ENCODE assay signal across 21 cellular contexts in the genomic region with DNA sequence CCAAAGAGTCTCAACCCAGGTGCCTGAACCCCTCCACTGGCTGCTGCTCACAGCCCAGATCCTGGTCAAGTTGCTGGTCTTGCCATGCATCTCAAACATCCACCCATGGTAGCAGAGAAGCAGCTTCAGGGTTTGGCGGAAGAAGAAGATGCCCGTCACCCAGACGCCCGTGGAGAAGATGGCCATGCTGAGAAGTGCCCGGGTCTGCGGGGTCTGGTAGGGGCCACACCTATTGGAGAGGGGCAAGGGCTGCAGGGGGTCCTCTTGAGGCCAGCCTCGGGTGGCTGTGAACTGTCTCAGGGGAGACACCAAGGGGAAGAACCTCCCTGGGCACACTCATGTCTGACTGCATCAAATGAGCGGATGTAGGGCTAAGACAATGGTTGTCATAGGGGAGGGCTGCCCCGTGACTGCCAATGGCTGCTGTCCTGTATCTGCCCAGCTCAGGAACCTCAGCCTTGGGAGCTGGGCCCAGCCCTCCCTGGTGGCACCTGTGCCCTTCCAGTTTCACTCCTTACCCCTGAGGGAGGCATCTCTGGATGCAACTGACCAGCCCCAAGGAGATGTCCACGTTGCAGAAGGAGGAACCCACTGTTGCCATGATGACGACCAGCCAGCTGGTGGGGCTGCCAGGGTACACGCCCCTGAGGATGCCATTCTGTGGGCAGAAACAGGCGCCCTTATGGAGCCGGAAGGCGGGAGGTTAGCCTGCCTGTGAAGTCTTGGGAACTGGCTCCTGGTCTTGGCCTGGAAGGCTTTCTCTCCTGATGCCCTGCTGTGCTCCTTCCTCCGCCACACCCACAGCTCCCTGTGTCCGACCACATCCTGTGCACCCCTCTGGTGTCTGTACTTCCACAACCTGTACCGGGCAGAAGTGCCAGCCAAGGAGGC. TPM values are rescaled to one million over a fixed set of nuclear protein-coding genes. Genes with fewer than 3 reads are reported as not detected.
DNase-seq lines count a peak whose midpoint lies in the region; ATAC-seq and TF ChIP-seq lines count a peak whose summit lies in the region.
"Had no signal": no experiment of that assay in that cellular context is flagged by ENCODE, and none has a peak within 500 bp of the region (broad histone marks: within the 10 kb centered on the region; RNA-seq: fewer than 3 reads in every experiment).

No MANE protein-coding gene starts in this region.

- CTCF ChIA-PET in CD4-positive, alpha-beta T cell (lab: Charles Lee): interaction anchor here (0.9 to 1.9 kb wide), 3 partner anchors 15 to 51 kb away, joined by 3 to 7 read pairs (median 5); a partner anchor contains a TSS
- CTCF ChIA-PET in activated CD8-positive, alpha-beta T cell treated with anti-CD3 and anti-CD28 coated beads for 36 hours (lab: Charles Lee): interaction anchor here (1.3 to 3.6 kb wide), 2 partner anchors 14 to 51 kb away, joined by 3 to 18 read pairs; a partner anchor contains a TSS
- CTCF ChIA-PET in HEK293T (lab: Yijun Ruan, JAX): interaction anchor here (1.3 kb wide), 1 partner anchor 44 kb away, joined by 8 read pairs; no protein-coding TSS in a partner anchor

- TF ChIP-seq CTCF in CD4-positive, alpha-beta T cell (IDR thresholded peaks at IDR 0.05): no peak
- TF ChIP-seq CTCF in activated CD8-positive, alpha-beta T cell treated with anti-CD3 and anti-CD28 coated beads for 36 hours (IDR thresholded peaks at IDR 0.05): no peak
- no peak for TF ChIP-seq CTCF in neural crest cell (conservative IDR thresholded peaks at IDR 0.05)

- H3K36me3 Mint-ChIP-seq in CD4-positive, alpha-beta T cell (ENCODE audit: low read depth): peaks cover 37% of the 10 kb centered on the region
- H3K36me3 Mint-ChIP-seq in activated CD8-positive, alpha-beta T cell treated with anti-CD3 and anti-CD28 coated beads for 36 hours (ENCODE audit: low read depth): peaks cover 27% of the 10 kb centered on the region
- no peaks in the 10 kb centered on the region for H3K36me3 Mint-ChIP-seq in neural crest cell (ENCODE audit: low read depth)
- H3K36me3 Mint-ChIP-seq: activated naive CD4-positive, alpha-beta T cell treated with anti-CD3 and anti-CD28 coated beads, Interleukin-2, amount 50 U/mL, for 24 hours; naive B cell had no signal

- peaks cover 20% of the 10 kb centered on the region for H3K4me1 Mint-ChIP-seq in CD4-positive, alpha-beta T cell (ENCODE audit: low read depth)
- H3K4me1 Mint-ChIP-seq in activated CD8-positive, alpha-beta T cell treated with anti-CD3 and anti-CD28 coated beads for 36 hours (ENCODE audit: low read depth): peaks cover 17% of the 10 kb centered on the region
- H3K4me1 Mint-ChIP-seq in neural crest cell: no peaks in the 10 kb centered on the region

- no peak for DNase-seq in CD4-positive, alpha-beta T cell
- peak; percentile 41 for DNase-seq in G401 (ENCODE audit: low spot score)
- no peak for DNase-seq in activated CD8-positive, alpha-beta T cell treated with anti-CD3 and anti-CD28 coated beads for 36 hours
- DNase-seq in neural crest cell (ENCODE audit: low read depth, low spot score): no peak
- DNase-seq in HEK293T (ENCODE audit: extremely low spot score): no peak
- DNase-seq: activated CD4-positive, alpha-beta T cell treated with anti-CD3 and anti-CD28 coated beads for 48 hours; activated T-cell treated with anti-CD3 and anti-CD28 coated beads, Interleukin-2, amount 50 U/mL, for 24 hours; GF-D8; naive B cell; stimulated activated CD4-positive, alpha-beta T cell treated with anti-CD3 and anti-CD28 coated beads, Interleukin-4, amount 100 ng/mL, for 4 hours; T-helper 9 cell had no signal

- no peaks in the 10 kb centered on the region for H3K27me3 Mint-ChIP-seq in CD4-positive, alpha-beta T cell
- H3K27me3 Mint-ChIP-seq in activated CD8-positive, alpha-beta T cell treated with anti-CD3 and anti-CD28 coated beads for 36 hours: no peaks in the 10 kb centered on the region
- H3K27me3 Mint-ChIP-seq in neural crest cell (ENCODE audit: low read depth): no peaks in the 10 kb centered on the region
- H3K27me3 Mint-ChIP-seq: activated naive CD4-positive, alpha-beta T cell treated with anti-CD3 and anti-CD28 coated beads, Interleukin-2, amount 50 U/mL, for 24 hours; activated T-cell treated with anti-CD3 and anti-CD28 coated beads, Interleukin-2, amount 50 U/mL, for 24 hours; progenitor cell of endocrine pancreas had no signal

- no peaks in the 10 kb centered on the region for H3K9me3 ChIP-seq in CD4-positive, alpha-beta T cell (ENCODE audit: control insufficient read depth, low read length)
- H3K9me3 ChIP-seq: SJCRH30, thoracic aorta had no signal

- no peaks in the 10 kb centered on the region for H3K9me3 Mint-ChIP-seq in CD4-positive, alpha-beta T cell
- H3K9me3 Mint-ChIP-seq in activated CD8-positive, alpha-beta T cell treated with anti-CD3 and anti-CD28 coated beads for 36 hours: no peaks in the 10 kb centered on the region
- no peaks in the 10 kb centered on the region for H3K9me3 Mint-ChIP-seq in neural crest cell
- H3K9me3 Mint-ChIP-seq: activated naive CD4-positive, alpha-beta T cell treated with anti-CD3 and anti-CD28 coated beads, Interleukin-2, amount 50 U/mL, for 24 hours; activated T-cell treated with anti-CD3 and anti-CD28 coated beads, Interleukin-2, amount 50 U/mL, for 24 hours; naive B cell had no signal

- H3K27me3 ChIP-seq in CD4-positive, alpha-beta T cell (ENCODE audit: control insufficient read depth, insufficient read depth, low read length): no peaks in the 10 kb centered on the region
- H3K27me3 ChIP-seq: SJCRH30 had no signal

- peak overlapping the region; percentile 48 for H3K4me3 Mint-ChIP-seq in CD4-positive, alpha-beta T cell
- H3K4me3 Mint-ChIP-seq in activated CD8-positive, alpha-beta T cell treated with anti-CD3 and anti-CD28 coated beads for 36 hours: no peak overlapping the region
- peak overlapping the region; percentile 12 for H3K4me3 Mint-ChIP-seq in neural crest cell
- H3K4me3 Mint-ChIP-seq: activated naive CD4-positive, alpha-beta T cell treated with anti-CD3 and anti-CD28 coated beads, Interleukin-2, amount 50 U/mL, for 24 hours; activated T-cell treated with anti-CD3 and anti-CD28 coated beads, Interleukin-2, amount 50 U/mL, for 24 hours had no signal

- H3K27ac ChIP-seq in CD4-positive, alpha-beta T cell (ENCODE audit: low read depth, low read length): no peak overlapping the region
- H3K27ac ChIP-seq: SJCRH30, thoracic aorta had no signal

- ATAC-seq in CD4-positive, alpha-beta T cell (ENCODE audit: poor library complexity): no peak
- peak; percentile 35 for ATAC-seq in activated CD8-positive, alpha-beta T cell treated with anti-CD3 and anti-CD28 coated beads for 36 hours
- ATAC-seq in GM21381 (IDR thresholded peaks at IDR 0.05; ENCODE audit: unreplicated experiment) (no peak), GM18519 (IDR thresholded peaks at IDR 0.05; ENCODE audit: low FRiP score, unreplicated experiment) (no peak), GM21367 (IDR thresholded peaks at IDR 0.05; ENCODE audit: unreplicated experiment) (no peak)
- ATAC-seq: esophagus mucosa had no signal

- POLR2A ChIA-PET in CD4-positive, alpha-beta T cell (lab: Charles Lee): interaction anchor here (1.0 to 2.4 kb wide), 5 partner anchors 14 to 51 kb away, joined by 3 to 11 read pairs (median 6); a partner anchor contains a TSS
- POLR2A ChIA-PET in activated CD8-positive, alpha-beta T cell treated with anti-CD3 and anti-CD28 coated beads for 36 hours (lab: Charles Lee): interaction anchor here (0.7 to 1.9 kb wide), 5 partner anchors 14 to 51 kb away, joined by 3 to 7 read pairs (median 5); a partner anchor contains a TSS
- POLR2A ChIA-PET in HEK293T (lab: Yijun Ruan, JAX): interaction anchor here (1.0 to 1.7 kb wide), 5 partner anchors 8 to 69 kb away, joined by 3 to 4 read pairs (median 3); a partner anchor contains a TSS

- in situ Hi-C loops in G401 (cut with HindIII; ENCODE audit: low sequenced_read_pairs): loop anchor here (10.0 kb wide), 1 partner anchor 82 kb away; no protein-coding TSS in a partner anchor

- intact Hi-C loops in CD4-positive, alpha-beta T cell (cut with DNase I, micrococcal nuclease): no loop called here
- intact Hi-C loops in activated CD8-positive, alpha-beta T cell treated with anti-CD3 and anti-CD28 coated beads for 36 hours (cut with micrococcal nuclease): no loop called here

- no peak overlapping the region for H3K27ac Mint-ChIP-seq in CD4-positive, alpha-beta T cell
- H3K27ac Mint-ChIP-seq in activated CD8-positive, alpha-beta T cell treated with anti-CD3 and anti-CD28 coated beads for 36 hours: no peak overlapping the region
- no peak overlapping the region for H3K27ac Mint-ChIP-seq in neural crest cell (ENCODE audit: unreplicated experiment)
- H3K27ac Mint-ChIP-seq: activated naive CD4-positive, alpha-beta T cell treated with anti-CD3 and anti-CD28 coated beads, Interleukin-2, amount 50 U/mL, for 24 hours; activated T-cell treated with anti-CD3 and anti-CD28 coated beads, Interleukin-2, amount 50 U/mL, for 24 hours; naive B cell had no signal

TF ChIP-seq in HEK293T, 16 proteins besides CTCF, POLR2A, EP300 and RAD21 (continues in another document):
- TF ChIP-seq TARDBP (IDR thresholded peaks at IDR 0.05): no peak
- TF ChIP-seq FOXK2 (IDR thresholded peaks at IDR 0.05): no peak
- TF ChIP-seq FOXA1 (IDR thresholded peaks at IDR 0.05): no peak
- no peak for TF ChIP-seq SP1 (IDR thresholded peaks at IDR 0.05)
- TF ChIP-seq ARNT (IDR thresholded peaks at IDR 0.05): no peak
- TF ChIP-seq HDGF (IDR thresholded peaks at IDR 0.05; ENCODE audit: borderline replicate concordance): no peak
- no peak for TF ChIP-seq FOXM1 (IDR thresholded peaks at IDR 0.05; ENCODE audit: borderline replicate concordance)
- TF ChIP-seq ELF4 (IDR thresholded peaks at IDR 0.05): no peak

RNA-seq across cellular contexts. Expression of a gene that starts 1.2 kb away (rescaled TPM):
- total RNA-seq in CD4-positive, alpha-beta T cell: 10 to 100 TPM; 59.1 to 68.3 TPM
- 3.4 and 5.8 TPM in 2 replicates for total RNA-seq in G401 (2014; rRNA removed; shearing (Covaris generic))
- total RNA-seq in activated CD8-positive, alpha-beta T cell treated with anti-CD3 and anti-CD28 coated beads for 36 hours: 10 to 100 TPM; 42.9 to 43.7 TPM
- 81.2 and 84.1 TPM in 2 replicates for total RNA-seq in neural crest cell

RNA-seq across cellular contexts. Expression of a gene that starts 5.6 kb away (rescaled TPM):
- total RNA-seq in CD4-positive, alpha-beta T cell: 100 to 1,000 TPM; 152 to 156 TPM
- total RNA-seq in G401 (2014; rRNA removed; shearing (Covaris generic)): 34.8 and 58.6 TPM in 2 replicates
- total RNA-seq in activated CD8-positive, alpha-beta T cell treated with anti-CD3 and anti-CD28 coated beads for 36 hours: 10 to 100 TPM; 55.6 to 60.3 TPM
- total RNA-seq in neural crest cell: 88.1 and 91.3 TPM in 2 replicates

RNA-seq across cellular contexts. Expression of a gene that starts 14.3 kb away (rescaled TPM):
- not detected for total RNA-seq in CD4-positive, alpha-beta T cell
- not detected in 2 replicates for total RNA-seq in G401 (2014; rRNA removed; shearing (Covaris generic))
- not detected for total RNA-seq in activated CD8-positive, alpha-beta T cell treated with anti-CD3 and anti-CD28 coated beads for 36 hours
- not detected in 2 replicates for total RNA-seq in neural crest cell
- total RNA-seq: esophagus mucosa, LHCN-M2, mammary epithelial cell, progenitor cell of endocrine pancreas, SJCRH30, thoracic aorta had no signal

RNA-seq across cellular contexts. Expression of a gene that starts 23.5 kb away (rescaled TPM):
- under 1 TPM; 0.31 to 0.52 TPM for total RNA-seq in CD4-positive, alpha-beta T cell
- 28.3 and 39.8 TPM in 2 replicates for total RNA-seq in G401 (2014; rRNA removed; shearing (Covaris generic))
- total RNA-seq in activated CD8-positive, alpha-beta T cell treated with anti-CD3 and anti-CD28 coated beads for 36 hours: under 1 TPM; 0.11 TPM
- 30.4 and 31.8 TPM in 2 replicates for total RNA-seq in neural crest cell

RNA-seq across cellular contexts. Expression of a gene that starts 31.4 kb away (rescaled TPM):
- total RNA-seq in CD4-positive, alpha-beta T cell: 1 to 10 TPM; 2.3 TPM
- not detected in 2 replicates for total RNA-seq in G401 (2014; rRNA removed; shearing (Covaris generic))
- 1 to 10 TPM; 5.8 to 6.8 TPM for total RNA-seq in activated CD8-positive, alpha-beta T cell treated with anti-CD3 and anti-CD28 coated beads for 36 hours
- total RNA-seq in neural crest cell: 0.05 and 0.07 TPM in 2 replicates
- total RNA-seq: LHCN-M2, progenitor cell of endocrine pancreas, thoracic aorta had no signal
